Comparison of ENCODE assay signal across 17 cellular contexts in genomic region chr12:121708313-121709063, GRCh38. TPM values are rescaled to one million over a fixed set of nuclear protein-coding genes. Genes with fewer than 3 reads are reported as not detected.
DNase-seq lines count a peak whose midpoint lies in the region; TF ChIP-seq lines count a peak whose summit lies in the region.
"Had no signal": no experiment of that assay in that cellular context is flagged by ENCODE, and none has a peak within 500 bp of the region (broad histone marks: within the 10 kb centered on the region; RNA-seq: fewer than 3 reads in every experiment).

No MANE protein-coding gene starts in this region.

- H3K9me3 ChIP-seq in ascending aorta: no peaks in the 10 kb centered on the region
- H3K9me3 ChIP-seq: SJSA1 had no signal

- CTCF ChIA-PET in RWPE1 (lab: Yijun Ruan, JAX): interaction anchor here (0.6 to 1.0 kb wide), 2 partner anchors 10 to 87 kb away, joined by 4 read pairs; no protein-coding TSS in a partner anchor

- no peak overlapping the region for H3K4me3 ChIP-seq in ascending aorta
- H3K4me3 ChIP-seq: SJSA1 had no signal

- H3K4me3 Mint-ChIP-seq in activated naive CD4-positive, alpha-beta T cell treated with anti-CD3 and anti-CD28 coated beads, Interleukin-2, amount 50 U/mL, for 24 hours: no peak overlapping the region
- H3K4me3 Mint-ChIP-seq in IgD-negative memory B cell (peak overlapping the region; percentile 10 to 53 (median 32)), endothelial cell (ENCODE audit: unreplicated experiment) (no peak overlapping the region)
- H3K4me3 Mint-ChIP-seq: CD4-positive, alpha-beta T cell had no signal

- H3K4me1 Mint-ChIP-seq in activated naive CD4-positive, alpha-beta T cell treated with anti-CD3 and anti-CD28 coated beads, Interleukin-2, amount 50 U/mL, for 24 hours: peaks cover 7% of the 10 kb centered on the region
- H3K4me1 Mint-ChIP-seq in IgD-negative memory B cell (peaks cover 11 to 20% (median 17%) of the 10 kb centered on the region in 3 donors), endothelial cell (ENCODE audit: unreplicated experiment) (peaks cover 20% of the 10 kb centered on the region)

- no peaks in the 10 kb centered on the region for H3K36me3 ChIP-seq in ascending aorta

- peaks cover 2% of the 10 kb centered on the region for H3K36me3 Mint-ChIP-seq in activated naive CD4-positive, alpha-beta T cell treated with anti-CD3 and anti-CD28 coated beads, Interleukin-2, amount 50 U/mL, for 24 hours
- H3K36me3 Mint-ChIP-seq in IgD-negative memory B cell (no peaks in the 10 kb centered on the region), endothelial cell (ENCODE audit: low read depth, unreplicated experiment) (peaks cover 4% of the 10 kb centered on the region)

- no peak for DNase-seq in activated naive CD4-positive, alpha-beta T cell treated with anti-CD3 and anti-CD28 coated beads, Interleukin-2, amount 50 U/mL, for 16 hours
- DNase-seq in endothelial cell (ENCODE audit: low spot score): no peak
- DNase-seq in ascending aorta (ENCODE audit: low spot score in 2 of 2): no peak
- DNase-seq in RWPE1 (ENCODE audit: low spot score): no peak
- DNase-seq in GOT3 (lab: John Stamatoyannopoulos, UW): no peak
- DNase-seq in DMS153 treated with DMSO at 0.1 percent for 48 hours (lab: John Stamatoyannopoulos, UW; ENCODE audit: unreplicated experiment): no peak
- DNase-seq: CD4-positive, alpha-beta T cell; Karpas-422; NCI-H1417 treated with DMSO at 0.1 percent for 48 hours; NCI-H187 treated with DMSO at 0.1 percent for 48 hours; NCI-H2227 treated with DMSO at 0.1 percent for 48 hours; NCI-H510A treated with DMSO at 0.1 percent for 48 hours; NCI-H774 had no signal

- TF ChIP-seq CTCF in endothelial cell (IDR thresholded peaks at IDR 0.05; ENCODE audit: unreplicated experiment) (no peak), ascending aorta (IDR thresholded peaks at IDR 0.05) (no peak), RWPE1 (conservative IDR thresholded peaks at IDR 0.05; ENCODE audit: low read depth) (no peak)

- H3K9me3 Mint-ChIP-seq in activated naive CD4-positive, alpha-beta T cell treated with anti-CD3 and anti-CD28 coated beads, Interleukin-2, amount 50 U/mL, for 24 hours: no peaks in the 10 kb centered on the region
- H3K9me3 Mint-ChIP-seq in IgD-negative memory B cell: peaks cover 0 to 5% (median 0%) of the 10 kb centered on the region in 3 donors
- H3K9me3 Mint-ChIP-seq in endothelial cell (ENCODE audit: unreplicated experiment): no peaks in the 10 kb centered on the region
- H3K9me3 Mint-ChIP-seq: CD4-positive, alpha-beta T cell had no signal

- POLR2A ChIA-PET in RWPE1 (lab: Yijun Ruan, JAX; ENCODE audit: low non-redundant PET): no interaction called here

- peak overlapping the region; percentile 55 for H3K27ac Mint-ChIP-seq in activated naive CD4-positive, alpha-beta T cell treated with anti-CD3 and anti-CD28 coated beads, Interleukin-2, amount 50 U/mL, for 24 hours
- H3K27ac Mint-ChIP-seq in IgD-negative memory B cell: peak overlapping the region in 1 of 3 donors; percentile 30
- H3K27ac Mint-ChIP-seq in endothelial cell (ENCODE audit: unreplicated experiment): peak overlapping the region; percentile 61
- H3K27ac Mint-ChIP-seq: CD4-positive, alpha-beta T cell had no signal

- no peaks in the 10 kb centered on the region for H3K27me3 Mint-ChIP-seq in activated naive CD4-positive, alpha-beta T cell treated with anti-CD3 and anti-CD28 coated beads, Interleukin-2, amount 50 U/mL, for 24 hours
- H3K27me3 Mint-ChIP-seq in IgD-negative memory B cell (peaks cover 3% of the 10 kb centered on the region), endothelial cell (ENCODE audit: unreplicated experiment) (peaks cover 10% of the 10 kb centered on the region)
- H3K27me3 Mint-ChIP-seq: CD4-positive, alpha-beta T cell had no signal

- intact Hi-C loops in ascending aorta (cut with DNase I): no loop called here

- H3K27ac ChIP-seq in ascending aorta (no peak overlapping the region), RWPE1 (no peak overlapping the region)
- H3K27ac ChIP-seq: 22Rv1, SJSA1 had no signal

- no peaks in the 10 kb centered on the region for H3K27me3 ChIP-seq in ascending aorta
- H3K27me3 ChIP-seq: SJSA1 had no signal

- H3K4me1 ChIP-seq in ascending aorta: peaks cover 6 to 15% of the 10 kb centered on the region in 2 donors

RNA-seq across cellular contexts. Expression of gene TMEM120B, which starts 4.1 kb away (rescaled TPM):
- polyA plus RNA-seq in IgD-negative memory B cell: 2.7 TPM
- total RNA-seq in endothelial cell (ENCODE audit: unreplicated experiment) (10.3 TPM), ascending aorta (9.7 TPM)

RNA-seq across cellular contexts. Expression of gene MORN3, which starts 39.0 kb away (rescaled TPM):
- 0.24 TPM for polyA plus RNA-seq in IgD-negative memory B cell
- total RNA-seq in endothelial cell (ENCODE audit: unreplicated experiment) (1.2 TPM), ascending aorta (not detected)
- total RNA-seq: SJSA1 had no signal

Comparison
In these comparisons a context has a peak if more than half of its experiments do, and no peak if none do; other contexts are left out.
1. H3K4me3 Mint-ChIP-seq: peak in IgD-negative memory B cell (4 of 4); none in activated naive CD4-positive, alpha-beta T cell treated with anti-CD3 and anti-CD28 coated beads, Interleukin-2, amount 50 U/mL, for 24 hours (single experiment) and endothelial cell (single experiment).